ENCODE assay signal across 7 cellular contexts in the genomic region with DNA sequence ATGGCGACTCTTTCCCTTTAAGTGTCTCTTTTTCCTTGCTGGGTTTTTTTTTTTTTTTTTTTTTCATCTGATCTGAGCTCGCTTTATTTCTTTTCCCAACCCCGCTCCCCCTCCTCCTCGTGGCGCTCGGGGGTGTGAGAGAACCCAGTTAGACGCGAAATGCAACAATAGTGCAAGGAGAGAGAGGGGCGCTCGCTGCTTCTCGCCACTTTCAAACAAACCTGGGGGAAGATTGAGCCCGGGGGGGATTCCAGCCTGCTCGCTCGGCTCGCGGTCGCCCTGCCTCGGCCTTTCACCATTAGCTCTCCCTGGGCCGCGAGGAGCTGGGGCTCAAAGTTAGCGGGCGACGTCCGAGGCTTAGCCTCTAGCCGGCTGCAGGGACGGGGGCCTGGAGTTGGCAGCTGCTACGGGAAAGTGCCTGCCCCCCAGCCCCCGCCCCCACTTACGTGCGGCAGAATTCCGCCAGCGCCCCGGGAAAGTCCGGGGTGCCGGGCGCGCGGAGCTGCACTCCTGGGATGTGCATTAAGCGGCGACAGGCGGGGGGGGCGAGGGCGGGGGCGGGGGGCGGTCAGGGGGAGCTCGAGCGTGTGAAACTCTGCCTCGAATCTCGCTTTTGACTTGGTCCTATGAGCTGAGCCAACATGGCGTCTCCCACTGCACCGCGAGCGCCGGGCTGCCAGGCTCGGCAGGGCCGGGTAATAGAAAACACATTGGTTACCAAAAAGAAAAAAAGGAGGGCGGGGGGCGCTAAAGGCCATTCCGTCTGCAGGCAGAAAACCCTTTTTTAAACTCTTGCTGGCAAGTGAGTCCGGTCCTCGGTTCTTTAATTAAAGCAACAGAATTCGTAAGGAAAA. TPM values are rescaled to one million over a fixed set of nuclear protein-coding genes. Genes with fewer than 3 reads are reported as not detected.
DNase-seq lines count a peak whose midpoint lies in the region; ATAC-seq, FAIRE-seq and TF ChIP-seq lines count a peak whose summit lies in the region.

No MANE protein-coding gene starts in this region.

- intact Hi-C loops in endothelial cell of umbilical vein (cut with micrococcal nuclease) = loop anchor here (5.0 kb wide), 1 partner anchor 1929 kb away; no protein-coding TSS in a partner anchor

- H3K27ac ChIP-seq in endothelial cell of umbilical vein (ENCODE audit: insufficient read depth, low read depth, low read length) (peak overlapping the region; percentile 89), mucosa of rectum (ENCODE audit: low read depth in 2 of 2, low read length in 2 of 2) (peak overlapping the region; percentile 63 to 89)

- H3K4me1 ChIP-seq in endothelial cell of umbilical vein (ENCODE audit: control insufficient read depth, extremely low read depth, insufficient read depth, low read length) (peaks cover 36% of the 10 kb centered on the region), mucosa of rectum (ENCODE audit: control insufficient read depth in 2 of 2, insufficient read depth in 2 of 2, low read length in 2 of 2) (peaks cover 5 to 32% of the 10 kb centered on the region in 2 donors)

- ATAC-seq in stimulated activated effector memory CD8-positive, alpha-beta T cell treated with anti-CD3 and anti-CD28 coated beads, Interleukin-12 subunit alpha, Interleukin-12 subunit beta, amount 100 ng/mL, for 72 hours = no peak

- H3K9ac ChIP-seq in endothelial cell of umbilical vein (replicated peaks; ENCODE audit: extremely low read depth, insufficient read depth, low read length) = peak overlapping the region; percentile 87
- H3K9ac ChIP-seq in mucosa of rectum (ENCODE audit: low read depth in 1 of 2, low read length in 2 of 2) = peak overlapping the region; percentile 66 to 89

- BruUV-seq in endothelial cell of umbilical vein (replicated peaks; lab: Mats Ljungman, UMichigan) = no TSS peak

- no peaks in the 10 kb centered on the region for H3K4me1 Mint-ChIP-seq in stimulated activated effector memory CD8-positive, alpha-beta T cell treated with anti-CD3 and anti-CD28 coated beads, Interleukin-12 subunit alpha, Interleukin-12 subunit beta, amount 100 ng/mL, for 72 hours

- H3K36me3 Mint-ChIP-seq in stimulated activated effector memory CD8-positive, alpha-beta T cell treated with anti-CD3 and anti-CD28 coated beads, Interleukin-12 subunit alpha, Interleukin-12 subunit beta, amount 100 ng/mL, for 72 hours = no peaks in the 10 kb centered on the region

- H3K27me3 ChIP-seq in endothelial cell of umbilical vein (ENCODE audit: control insufficient read depth in 2 of 2, insufficient read depth in 2 of 2, low read length in 2 of 2) = no peaks in the 10 kb centered on the region
- H3K27me3 ChIP-seq in mucosa of rectum (ENCODE audit: control insufficient read depth in 2 of 2, insufficient read depth in 2 of 2, low read length in 2 of 2) = no peaks in the 10 kb centered on the region

- H4K20me1 ChIP-seq in endothelial cell of umbilical vein (replicated peaks; ENCODE audit: control insufficient read depth, extremely low read depth, insufficient read depth, low read length) = peaks cover 2% of the 10 kb centered on the region

- CTCF ChIA-PET in endothelial cell of umbilical vein (lab: Charles Lee) = interaction anchor here (0.6 to 4.3 kb wide), 8 partner anchors 9 to 1316 kb away, joined by 3 to 37 read pairs (median 4); a partner anchor contains a TSS

- no peak overlapping the region for H3K27ac Mint-ChIP-seq in stimulated activated effector memory CD8-positive, alpha-beta T cell treated with anti-CD3 and anti-CD28 coated beads, Interleukin-12 subunit alpha, Interleukin-12 subunit beta, amount 100 ng/mL, for 72 hours

- no peak overlapping the region for H2AFZ ChIP-seq in endothelial cell of umbilical vein (ENCODE audit: low read depth, low read length)

- FAIRE-seq in endothelial cell of umbilical vein (lab: Jason Lieb, UNC) = no peak
- FAIRE-seq in D721Med (lab: Jason Lieb, UNC) = no peak

- peak; percentile 30 for TF ChIP-seq POLR2A in GM19193 (IDR thresholded peaks at IDR 0.05; ENCODE audit: extremely low read depth, insufficient read depth, insufficient read length)
- no peak for TF ChIP-seq POLR2A in endothelial cell of umbilical vein (IDR thresholded peaks at IDR 0.05; ENCODE audit: low read depth, low read length)

- dilution Hi-C loops in endothelial cell of umbilical vein (cut with MboI; ENCODE audit: extremely low pct_ligation_motif_present, low sequenced_read_pairs) = loop anchor here (25.0 kb wide), 1 partner anchor 1029 kb away; no protein-coding TSS in a partner anchor

- H3K36me3 ChIP-seq in endothelial cell of umbilical vein (ENCODE audit: control insufficient read depth in 2 of 2, extremely low read depth in 1 of 2, insufficient read depth in 2 of 2, low read length in 2 of 2) (peaks cover 17 to 25% of the 10 kb centered on the region in 2 experiments), mucosa of rectum (ENCODE audit: control insufficient read depth in 2 of 2, insufficient read depth in 2 of 2, low read length in 2 of 2) (peaks cover 0 to 2% of the 10 kb centered on the region in 2 donors)

- H3K79me2 ChIP-seq in endothelial cell of umbilical vein (ENCODE audit: control insufficient read depth, insufficient read depth, low read length) = peaks cover 100% of the 10 kb centered on the region

- H3K9me1 ChIP-seq in endothelial cell of umbilical vein (replicated peaks; ENCODE audit: control insufficient read depth, extremely low read depth, insufficient read depth, low read length) = no peaks in the 10 kb centered on the region

- H3K4me2 ChIP-seq in endothelial cell of umbilical vein (ENCODE audit: insufficient read depth, low read length) = peak overlapping the region; percentile 97

- TF ChIP-seq CTCF in endothelial cell of umbilical vein (IDR thresholded peaks at IDR 0.05; ENCODE audit: extremely low read depth in 1 of 2, insufficient read depth in 1 of 2, low read depth in 1 of 2, low read length in 2 of 2) (no peak), D721Med (IDR thresholded peaks at IDR 0.05; ENCODE audit: insufficient read depth, missing control alignments) (no peak)

- no peaks in the 10 kb centered on the region for H3K9me3 ChIP-seq in endothelial cell of umbilical vein (replicated peaks; ENCODE audit: control insufficient read depth, insufficient read depth, low read length)
- no peaks in the 10 kb centered on the region for H3K9me3 ChIP-seq in mucosa of rectum (ENCODE audit: control insufficient read depth in 2 of 2, low read length in 2 of 2)

- no peak overlapping the region for H3K4me3 Mint-ChIP-seq in stimulated activated effector memory CD8-positive, alpha-beta T cell treated with anti-CD3 and anti-CD28 coated beads, Interleukin-12 subunit alpha, Interleukin-12 subunit beta, amount 100 ng/mL, for 72 hours

- H3K9me3 Mint-ChIP-seq in stimulated activated effector memory CD8-positive, alpha-beta T cell treated with anti-CD3 and anti-CD28 coated beads, Interleukin-12 subunit alpha, Interleukin-12 subunit beta, amount 100 ng/mL, for 72 hours = peaks cover 6% of the 10 kb centered on the region

- POLR2A ChIA-PET in endothelial cell of umbilical vein (lab: Charles Lee) = interaction anchor here (0.6 to 1.6 kb wide), 6 partner anchors 9 to 1671 kb away, joined by 3 to 10 read pairs (median 6); a partner anchor contains a TSS

- peak; percentile 66 for DNase-seq in NCI-H748 (lab: John Stamatoyannopoulos, UW; ENCODE audit: unreplicated experiment)
- peak; percentile 30 for DNase-seq in endothelial cell of umbilical vein (ENCODE audit: low read depth, low spot score)
- DNase-seq in D721Med (ENCODE audit: insufficient read length, low spot score) = no peak
- no peak for DNase-seq in middle frontal gyrus (ENCODE audit: extremely low spot score, low spot score)
- DNase-seq in stimulated activated effector memory CD8-positive, alpha-beta T cell treated with anti-CD3 and anti-CD28 coated beads, Interleukin-12 subunit alpha, Interleukin-12 subunit beta, amount 100 ng/mL, for 72 hours (ENCODE audit: low spot score in 2 of 2) = no peak

- H3K4me3 ChIP-seq in endothelial cell of umbilical vein (replicated peaks in 1 of 3; ENCODE audit: insufficient read depth in 1 of 3, low read depth in 1 of 3, low read length in 3 of 3) = peak overlapping the region; percentile 92 to 99 (median 99)
- peak overlapping the region; percentile 68 to 69 for H3K4me3 ChIP-seq in mucosa of rectum (ENCODE audit: low read length in 2 of 2)

TF ChIP-seq in endothelial cell of umbilical vein, 7 proteins besides CTCF, POLR2A, EP300 and RAD21:
- TF ChIP-seq MYC (IDR thresholded peaks at IDR 0.05; ENCODE audit: low read depth, low read length) = no peak
- no peak for TF ChIP-seq JUN (IDR thresholded peaks at IDR 0.05; ENCODE audit: borderline replicate concordance, insufficient read depth, insufficient read length, low read depth)
- no peak for TF ChIP-seq EZH2 (IDR thresholded peaks at IDR 0.05; ENCODE audit: borderline replicate concordance, low read depth, low read length, severe bottlenecking)
- TF ChIP-seq POLR2AphosphoS5 (IDR thresholded peaks at IDR 0.05; ENCODE audit: insufficient read depth, low read depth, low read length) = peak; percentile 20
- TF ChIP-seq, protein P1, sequence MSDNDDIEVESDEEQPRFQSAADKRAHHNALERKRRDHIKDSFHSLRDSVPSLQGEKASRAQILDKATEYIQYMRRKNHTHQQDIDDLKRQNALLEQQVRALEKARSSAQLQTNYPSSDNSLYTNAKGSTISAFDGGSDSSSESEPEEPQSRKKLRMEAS (IDR thresholded peaks at IDR 0.05; ENCODE audit: insufficient read depth, insufficient read length) = no peak
TF ChIP-seq in endothelial cell of umbilical vein: peak in this region for 1.

RNA-seq across cellular contexts. Expression of a gene that starts 10.3 kb away (rescaled TPM):
- total RNA-seq in endothelial cell of umbilical vein = 153 and 182 TPM in 2 replicates
- 105 and 120 TPM in 2 replicates for polyA plus RNA-seq in endothelial cell of umbilical vein
- polyA plus RNA-seq in endothelial cell of umbilical vein (2011; cell fraction: cytosol; rRNA removed) = 108 and 112 TPM in 2 replicates
- polyA plus RNA-seq in endothelial cell of umbilical vein (2011; cell fraction: nucleus; rRNA removed) = 115 and 122 TPM in 2 replicates
- polyA plus RNA-seq in endothelial cell of umbilical vein (2012) = 242 and 247 TPM in 2 replicates
- polyA minus RNA-seq in endothelial cell of umbilical vein = 77.0 and 94.2 TPM in 2 replicates
- 23.5 TPM for polyA minus RNA-seq in endothelial cell of umbilical vein (2011; cell fraction: cytosol; rRNA and poly(A)+ RNA removed)
- polyA minus RNA-seq in endothelial cell of umbilical vein (2011; cell fraction: nucleus; rRNA and poly(A)+ RNA removed) = 98.6 and 113 TPM in 2 replicates

Comparison
In these comparisons a context has a peak if more than half of its experiments do, and no peak if none do; other contexts are left out.
1. DNase-seq: peak in NCI-H748 (single experiment) and endothelial cell of umbilical vein (single experiment); none in D721Med (single experiment), middle frontal gyrus (single experiment) and stimulated activated effector memory CD8-positive, alpha-beta T cell treated with anti-CD3 and anti-CD28 coated beads, Interleukin-12 subunit alpha, Interleukin-12 subunit beta, amount 100 ng/mL, for 72 hours (0 of 2).